In the genomic region with DNA sequence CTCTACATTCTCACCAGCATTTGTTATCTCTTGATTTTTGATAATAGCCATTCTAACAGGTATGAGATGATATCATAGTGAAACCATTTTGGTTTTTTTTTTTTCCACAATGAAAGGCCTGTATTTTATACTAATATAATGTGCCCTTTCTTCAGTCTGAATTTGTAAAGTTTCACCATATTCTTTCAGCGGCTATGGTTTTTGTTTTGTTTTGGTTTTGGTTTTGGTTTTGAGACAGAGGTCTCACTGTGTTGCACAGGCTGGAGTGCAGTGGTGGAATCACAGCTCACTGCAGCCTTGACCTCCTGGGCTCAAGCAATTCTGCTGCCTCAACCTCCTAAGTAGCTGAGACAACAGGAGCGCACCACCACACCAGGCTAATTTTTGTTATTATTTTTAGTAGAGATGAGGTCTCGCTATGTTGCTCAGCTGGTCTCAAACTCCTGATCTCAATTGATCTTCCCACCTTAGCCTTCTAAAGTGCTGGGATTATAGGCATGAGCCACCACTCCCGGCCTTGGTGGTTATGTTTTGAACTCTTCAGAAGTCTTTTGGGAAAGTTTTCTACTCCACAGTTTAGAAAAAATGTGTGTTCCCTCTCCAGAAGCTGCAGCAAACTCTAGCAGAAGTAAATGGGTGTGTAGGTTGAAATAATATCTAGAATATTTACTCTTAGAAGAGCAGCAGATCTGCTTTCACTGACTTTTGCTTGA, we compare ENCODE assay signal across 10 cellular contexts.
A peak's percentile ranks its signal among the peaks of the same experiment; 100 is the strongest.
DNase-seq lines count a peak whose midpoint lies in the region; ATAC-seq and TF ChIP-seq lines count a peak whose summit lies in the region.
"Had no signal": no experiment of that assay in that cellular context is flagged by ENCODE, and none has a peak within 500 bp of the region (broad histone marks: within the 10 kb centered on the region; RNA-seq: fewer than 3 reads in every experiment).

No MANE protein-coding gene starts in this region.

- H3K9me2 ChIP-seq in GM23338 (ENCODE audit: insufficient read depth) = no peaks in the 10 kb centered on the region

- no peaks in the 10 kb centered on the region for H3K27me3 ChIP-seq in GM23338 (ENCODE audit: insufficient read depth)
- H3K27me3 ChIP-seq: neutrophil had no signal

- H3K4me3 Mint-ChIP-seq in GM23338 = no peak overlapping the region
- H3K4me3 Mint-ChIP-seq in activated CD4-positive, alpha-beta memory T cell treated with anti-CD3 and anti-CD28 coated beads for 36 hours = peak overlapping the region; percentile 56

- peak; percentile 44 for DNase-seq in GM12865 (ENCODE audit: low read depth)
- no peak for DNase-seq in GM23338 (ENCODE audit: low spot score)
- DNase-seq in activated CD4-positive, alpha-beta memory T cell treated with anti-CD3 and anti-CD28 coated beads for 36 hours = peak; percentile 19
- no peak for DNase-seq in NCI-H2196 treated with DMSO at 0.1 percent for 48 hours (lab: John Stamatoyannopoulos, UW; ENCODE audit: unreplicated experiment)
- no peak for DNase-seq in COLO668 (lab: John Stamatoyannopoulos, UW; ENCODE audit: unreplicated experiment)
- DNase-seq in hippocampal formation (lab: John Stamatoyannopoulos, UW) = no peak

- H3K27ac Mint-ChIP-seq in GM23338 = no peak overlapping the region; the same call in 1 of the 2 replicates
- no peak overlapping the region for H3K27ac Mint-ChIP-seq in activated CD4-positive, alpha-beta memory T cell treated with anti-CD3 and anti-CD28 coated beads for 36 hours

- H3K4me2 ChIP-seq in GM23338 = no peak overlapping the region

- no peaks in the 10 kb centered on the region for H3K9me3 Mint-ChIP-seq in GM23338
- no peaks in the 10 kb centered on the region for H3K9me3 Mint-ChIP-seq in activated CD4-positive, alpha-beta memory T cell treated with anti-CD3 and anti-CD28 coated beads for 36 hours

- H3K79me2 ChIP-seq in GM23338 (replicated peaks; ENCODE audit: insufficient read depth) = no peaks in the 10 kb centered on the region

- H3K4me1 ChIP-seq in GM23338 (ENCODE audit: insufficient read depth) = 0 out of 2 replicates have a peak, but pooled peaks cover 4% of the 10 kb centered on the region
- H3K4me1 ChIP-seq in mesodermal cell (ENCODE audit: control insufficient read depth, insufficient read depth, low read length, poor library complexity, severe bottlenecking) = peaks cover 18% of the 10 kb centered on the region

- H3K27me3 Mint-ChIP-seq in GM23338 (ENCODE audit: insufficient read depth, low read depth, poor library complexity) = peaks cover 3% of the 10 kb centered on the region
- H3K27me3 Mint-ChIP-seq in activated CD4-positive, alpha-beta memory T cell treated with anti-CD3 and anti-CD28 coated beads for 36 hours = no peaks in the 10 kb centered on the region

- WGBS in mesodermal cell (ENCODE audit: insufficient coverage in 2 of 2), 2 experiments = 93% methylated on average over 2 of the region's 4 CpGs; no CpG with 5 or more reads in 1 of the 2 experiments

- H3K9me3 ChIP-seq in mesodermal cell (ENCODE audit: control insufficient read depth, low read length) = peaks cover 7% of the 10 kb centered on the region
- H3K9me3 ChIP-seq: neutrophil had no signal

- H4K20me1 ChIP-seq in GM23338 (replicated peaks; ENCODE audit: insufficient read depth) = 0 out of 2 replicates have a peak, but pooled peaks cover 5% of the 10 kb centered on the region

- H3K36me3 ChIP-seq in GM23338 (ENCODE audit: insufficient read depth) = no peaks in the 10 kb centered on the region
- peaks cover 5% of the 10 kb centered on the region for H3K36me3 ChIP-seq in mesodermal cell (ENCODE audit: control insufficient read depth, insufficient read depth, low read length)
- H3K36me3 ChIP-seq: neutrophil had no signal

- no peak for TF ChIP-seq CTCF in GM12865 (IDR thresholded peaks at IDR 0.05; ENCODE audit: insufficient read depth, low read depth, low read length, missing control alignments)
- no peak for TF ChIP-seq CTCF in GM23338 (conservative IDR thresholded peaks at IDR 0.05; ENCODE audit: low read depth in 2 of 2)

- H2AFZ ChIP-seq in GM23338 = no peak overlapping the region

- no peaks in the 10 kb centered on the region for H3F3A ChIP-seq in GM23338 (replicated peaks; ENCODE audit: low read depth)

- H3K4me1 Mint-ChIP-seq in GM23338 = peaks cover 4% of the 10 kb centered on the region; the same call in 2 of the 3 replicates
- H3K4me1 Mint-ChIP-seq in activated CD4-positive, alpha-beta memory T cell treated with anti-CD3 and anti-CD28 coated beads for 36 hours (ENCODE audit: low read depth) = peaks cover 34% of the 10 kb centered on the region

- peak overlapping the region; percentile 43; the same call in 1 of the 2 replicates for H3K27ac ChIP-seq in GM23338 (ENCODE audit: low read depth)
- peak overlapping the region; percentile 80 for H3K27ac ChIP-seq in mesodermal cell (ENCODE audit: low read depth, low read length, severe bottlenecking)
- H3K27ac ChIP-seq: neutrophil, SK-N-MC had no signal

- no peak for ATAC-seq in GM23338
- no peak for ATAC-seq in GM19324 (IDR thresholded peaks at IDR 0.05; ENCODE audit: low FRiP score, unreplicated experiment)

- intact Hi-C loops in activated CD4-positive, alpha-beta memory T cell treated with anti-CD3 and anti-CD28 coated beads for 36 hours (cut with micrococcal nuclease) = loop anchor here (1.0 to 2.0 kb wide), 4 partner anchors 19 to 68 kb away; no protein-coding TSS in a partner anchor

- no peaks in the 10 kb centered on the region for H3K36me3 Mint-ChIP-seq in GM23338 (ENCODE audit: low read depth)
- no peaks in the 10 kb centered on the region for H3K36me3 Mint-ChIP-seq in activated CD4-positive, alpha-beta memory T cell treated with anti-CD3 and anti-CD28 coated beads for 36 hours

- no peak overlapping the region for H3K4me3 ChIP-seq in GM12865 (ENCODE audit: low read depth, low read length)
- H3K4me3 ChIP-seq in GM23338 = no peak overlapping the region
- no peak overlapping the region for H3K4me3 ChIP-seq in mesodermal cell (ENCODE audit: extremely low read depth, insufficient read depth, low read length, poor library complexity, severe bottlenecking)
- H3K4me3 ChIP-seq: SK-N-MC had no signal

- CTCF ChIA-PET in activated CD4-positive, alpha-beta memory T cell treated with anti-CD3 and anti-CD28 coated beads for 36 hours (lab: Charles Lee) = interaction anchor here (0.7 to 3.7 kb wide), 3 partner anchors 65 to 110 kb away, joined by 3 to 14 read pairs (median 3); a partner anchor contains a TSS

- POLR2A ChIA-PET in activated CD4-positive, alpha-beta memory T cell treated with anti-CD3 and anti-CD28 coated beads for 36 hours (lab: Charles Lee) = no interaction called here

TF ChIP-seq in GM23338, 12 proteins besides CTCF, POLR2A, EP300 and RAD21 (continues in another document):
- TF ChIP-seq EZH2phosphoT487 (IDR thresholded peaks at IDR 0.05; ENCODE audit: unreplicated experiment) (no peak), ZNF331 (CRISPR knock-in tag; IDR thresholded peaks at IDR 0.05; ENCODE audit: low read depth) (no peak), CREB1 (CRISPR knock-in tag; IDR thresholded peaks at IDR 0.05; ENCODE audit: low read depth) (no peak), JUNB (IDR thresholded peaks at IDR 0.05; ENCODE audit: unreplicated experiment) (no peak), ZNF114 (CRISPR knock-in tag; IDR thresholded peaks at IDR 0.05) (no peak), STAT1 (IDR thresholded peaks at IDR 0.05; ENCODE audit: unreplicated experiment) (no peak), EZH2 (IDR thresholded peaks at IDR 0.05; ENCODE audit: low read depth, unreplicated experiment) (no peak), NANOG (IDR thresholded peaks at IDR 0.05; ENCODE audit: borderline replicate concordance) (no peak)
- TF ChIP-seq, protein P1, sequence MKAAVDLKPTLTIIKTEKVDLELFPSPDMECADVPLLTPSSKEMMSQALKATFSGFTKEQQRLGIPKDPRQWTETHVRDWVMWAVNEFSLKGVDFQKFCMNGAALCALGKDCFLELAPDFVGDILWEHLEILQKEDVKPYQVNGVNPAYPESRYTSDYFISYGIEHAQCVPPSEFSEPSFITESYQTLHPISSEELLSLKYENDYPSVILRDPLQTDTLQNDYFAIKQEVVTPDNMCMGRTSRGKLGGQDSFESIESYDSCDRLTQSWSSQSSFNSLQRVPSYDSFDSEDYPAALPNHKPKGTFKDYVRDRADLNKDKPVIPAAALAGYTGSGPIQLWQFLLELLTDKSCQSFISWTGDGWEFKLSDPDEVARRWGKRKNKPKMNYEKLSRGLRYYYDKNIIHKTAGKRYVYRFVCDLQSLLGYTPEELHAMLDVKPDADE (IDR thresholded peaks at IDR 0.05) = no peak
- TF ChIP-seq, protein P2, sequence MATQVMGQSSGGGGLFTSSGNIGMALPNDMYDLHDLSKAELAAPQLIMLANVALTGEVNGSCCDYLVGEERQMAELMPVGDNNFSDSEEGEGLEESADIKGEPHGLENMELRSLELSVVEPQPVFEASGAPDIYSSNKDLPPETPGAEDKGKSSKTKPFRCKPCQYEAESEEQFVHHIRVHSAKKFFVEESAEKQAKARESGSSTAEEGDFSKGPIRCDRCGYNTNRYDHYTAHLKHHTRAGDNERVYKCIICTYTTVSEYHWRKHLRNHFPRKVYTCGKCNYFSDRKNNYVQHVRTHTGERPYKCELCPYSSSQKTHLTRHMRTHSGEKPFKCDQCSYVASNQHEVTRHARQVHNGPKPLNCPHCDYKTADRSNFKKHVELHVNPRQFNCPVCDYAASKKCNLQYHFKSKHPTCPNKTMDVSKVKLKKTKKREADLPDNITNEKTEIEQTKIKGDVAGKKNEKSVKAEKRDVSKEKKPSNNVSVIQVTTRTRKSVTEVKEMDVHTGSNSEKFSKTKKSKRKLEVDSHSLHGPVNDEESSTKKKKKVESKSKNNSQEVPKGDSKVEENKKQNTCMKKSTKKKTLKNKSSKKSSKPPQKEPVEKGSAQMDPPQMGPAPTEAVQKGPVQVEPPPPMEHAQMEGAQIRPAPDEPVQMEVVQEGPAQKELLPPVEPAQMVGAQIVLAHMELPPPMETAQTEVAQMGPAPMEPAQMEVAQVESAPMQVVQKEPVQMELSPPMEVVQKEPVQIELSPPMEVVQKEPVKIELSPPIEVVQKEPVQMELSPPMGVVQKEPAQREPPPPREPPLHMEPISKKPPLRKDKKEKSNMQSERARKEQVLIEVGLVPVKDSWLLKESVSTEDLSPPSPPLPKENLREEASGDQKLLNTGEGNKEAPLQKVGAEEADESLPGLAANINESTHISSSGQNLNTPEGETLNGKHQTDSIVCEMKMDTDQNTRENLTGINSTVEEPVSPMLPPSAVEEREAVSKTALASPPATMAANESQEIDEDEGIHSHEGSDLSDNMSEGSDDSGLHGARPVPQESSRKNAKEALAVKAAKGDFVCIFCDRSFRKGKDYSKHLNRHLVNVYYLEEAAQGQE (IDR thresholded peaks at IDR 0.05; ENCODE audit: unreplicated experiment) = no peak

Comparison
In these comparisons a context has a peak if more than half of its experiments do, and no peak if none do; other contexts are left out.
1. DNase-seq: peak in GM12865 (single experiment) and activated CD4-positive, alpha-beta memory T cell treated with anti-CD3 and anti-CD28 coated beads for 36 hours (single experiment); none in GM23338 (single experiment), NCI-H2196 treated with DMSO at 0.1 percent for 48 hours (single experiment), COLO668 (single experiment) and hippocampal formation (0 of 2).